24 cellular contexts compared by ENCODE assay signal in genomic region chr10:88592425-88592824, GRCh38. TPM values are rescaled to one million over a fixed set of nuclear protein-coding genes. Genes with fewer than 3 reads are reported as not detected.
DNase-seq lines count a peak whose midpoint lies in the region; ATAC-seq and TF ChIP-seq lines count a peak whose summit lies in the region.
"Had no signal": no experiment of that assay in that cellular context is flagged by ENCODE, and none has a peak within 500 bp of the region (broad histone marks: within the 10 kb centered on the region; RNA-seq: fewer than 3 reads in every experiment).

No MANE protein-coding gene starts in this region.

- no peak for TF ChIP-seq CTCF in MCF 10A (IDR thresholded peaks at IDR 0.05; ENCODE audit: unreplicated experiment)
- TF ChIP-seq CTCF in breast epithelium (IDR thresholded peaks at IDR 0.05): no peak
- no peak for TF ChIP-seq CTCF in PC-9 (conservative IDR thresholded peaks at IDR 0.05)
- no peak for TF ChIP-seq CTCF in fibroblast of the aortic adventitia (IDR thresholded peaks at IDR 0.05; ENCODE audit: insufficient read depth, low read length)

- POLR2A ChIA-PET in MCF 10A (lab: Yijun Ruan, JAX) (interaction anchor here (1.1 kb wide), 1 partner anchor 398 kb away, joined by 4 read pairs; no protein-coding TSS in a partner anchor), PC-9 (lab: Charles Lee; ENCODE audit: unreplicated experiment) (no interaction called here)
- POLR2A ChIA-PET in activated CD4-positive, alpha-beta memory T cell treated with anti-CD3 and anti-CD28 coated beads for 36 hours (lab: Charles Lee): no interaction called here

- no peaks in the 10 kb centered on the region for H3K36me3 Mint-ChIP-seq in MCF 10A (ENCODE audit: insufficient read depth, unreplicated experiment)
- no peaks in the 10 kb centered on the region for H3K36me3 Mint-ChIP-seq in activated CD4-positive, alpha-beta memory T cell treated with anti-CD3 and anti-CD28 coated beads for 36 hours
- H3K36me3 Mint-ChIP-seq: CD8-positive, alpha-beta memory T cell; IgD-negative memory B cell had no signal

- no peaks in the 10 kb centered on the region for H3F3A ChIP-seq in PC-9 (ENCODE audit: insufficient read depth, low read depth)

- H3K4me3 ChIP-seq in breast epithelium (no peak overlapping the region), PC-9 (no peak overlapping the region), fibroblast of the aortic adventitia (ENCODE audit: low read depth, low read length) (no peak overlapping the region)
- H3K4me3 ChIP-seq: GM23338, MG63 had no signal

- intact Hi-C loops in MCF 10A (cut with micrococcal nuclease): no loop called here
- intact Hi-C loops in breast epithelium (cut with DNase I; ENCODE audit: low total_unique reads): no loop called here
- intact Hi-C loops in PC-9 (cut with micrococcal nuclease; ENCODE audit: unreplicated experiment): no loop called here
- intact Hi-C loops in activated CD4-positive, alpha-beta memory T cell treated with anti-CD3 and anti-CD28 coated beads for 36 hours (cut with micrococcal nuclease): no loop called here

- H3K4me1 ChIP-seq in breast epithelium: no peaks in the 10 kb centered on the region
- peaks cover 15% of the 10 kb centered on the region for H3K4me1 ChIP-seq in PC-9 (replicated peaks; ENCODE audit: insufficient read depth)

- no peaks in the 10 kb centered on the region for H3K27me3 Mint-ChIP-seq in MCF 10A (ENCODE audit: insufficient read depth, unreplicated experiment)
- H3K27me3 Mint-ChIP-seq in activated CD4-positive, alpha-beta memory T cell treated with anti-CD3 and anti-CD28 coated beads for 36 hours: no peaks in the 10 kb centered on the region
- H3K27me3 Mint-ChIP-seq: IgD-negative memory B cell had no signal

- no peaks in the 10 kb centered on the region for H4K20me1 ChIP-seq in PC-9 (ENCODE audit: insufficient read depth)

- H3K27ac ChIP-seq in breast epithelium (no peak overlapping the region), PC-9 (peak overlapping the region; percentile 16; the same call in 1 of the 2 replicates)
- H3K27ac ChIP-seq: 22Rv1 had no signal

- BruUV-seq in MCF 10A (replicated peaks; lab: Mats Ljungman, UMichigan) (no TSS peak), PC-9 (replicated peaks; lab: Mats Ljungman, UMichigan) (no TSS peak)

- CTCF ChIA-PET in MCF 10A (lab: Yijun Ruan, JAX) (no interaction called here), PC-9 (lab: Charles Lee) (no interaction called here)
- CTCF ChIA-PET in activated CD4-positive, alpha-beta memory T cell treated with anti-CD3 and anti-CD28 coated beads for 36 hours (lab: Charles Lee): interaction anchor here (3.1 kb wide), 1 partner anchor 10 kb away, joined by 13 read pairs; the partner anchor contains the start of gene RNLS

- H3K9me3 ChIP-seq in breast epithelium: no peaks in the 10 kb centered on the region
- H3K9me3 ChIP-seq in PC-9 (ENCODE audit: insufficient read depth, low read depth): no peaks in the 10 kb centered on the region
- H3K9me3 ChIP-seq: MG63 had no signal

- no peaks in the 10 kb centered on the region for H3K27me3 ChIP-seq in breast epithelium
- no peaks in the 10 kb centered on the region for H3K27me3 ChIP-seq in PC-9 (ENCODE audit: insufficient read depth, low read depth)
- H3K27me3 ChIP-seq: MG63 had no signal

- H3K4me1 Mint-ChIP-seq in MCF 10A (ENCODE audit: insufficient read depth, unreplicated experiment): no peaks in the 10 kb centered on the region
- no peaks in the 10 kb centered on the region for H3K4me1 Mint-ChIP-seq in activated CD4-positive, alpha-beta memory T cell treated with anti-CD3 and anti-CD28 coated beads for 36 hours (ENCODE audit: low read depth)
- H3K4me1 Mint-ChIP-seq: CD8-positive, alpha-beta memory T cell; GM23338; IgD-negative memory B cell had no signal

- no peak overlapping the region for H2AFZ ChIP-seq in PC-9
- H2AFZ ChIP-seq: GM23338 had no signal

- DNase-seq in MCF 10A (ENCODE audit: unreplicated experiment) (peak; percentile 5), breast epithelium (ENCODE audit: low spot score in 2 of 2) (no peak), PC-9 (peak in 1 of 2 experiments; percentile 67), fibroblast of the aortic adventitia (ENCODE audit: low read depth) (peak; percentile 2), NCI-H69 (lab: John Stamatoyannopoulos, UW) (no peak), MV-4-11 (lab: John Stamatoyannopoulos, UW) (no peak)
- DNase-seq in activated CD4-positive, alpha-beta memory T cell treated with anti-CD3 and anti-CD28 coated beads for 36 hours: no peak
- DNase-seq: AML-193; C1 segment of cervical spinal cord; Calu3; CD8-positive, alpha-beta memory T cell; HCEC 1CT; MG63; NCI-H1048; NCI-H1417 treated with DMSO at 0.1 percent for 48 hours; NCI-H187 treated with DMSO at 0.1 percent for 48 hours; NCI-H2107; NCI-H510A; NCI-H748 treated with DMSO at 0.1 percent for 48 hours had no signal

- no peak overlapping the region for H3K4me2 ChIP-seq in PC-9
- H3K4me2 ChIP-seq: GM23338 had no signal

- no peaks in the 10 kb centered on the region for H3K79me2 ChIP-seq in PC-9 (ENCODE audit: low read depth)

- H3K9me2 ChIP-seq in PC-9 (ENCODE audit: insufficient read depth): no peaks in the 10 kb centered on the region

- H3K36me3 ChIP-seq in breast epithelium (no peaks in the 10 kb centered on the region), PC-9 (ENCODE audit: low read depth) (no peaks in the 10 kb centered on the region)
- H3K36me3 ChIP-seq: MG63 had no signal

- H3K9me3 Mint-ChIP-seq in MCF 10A (ENCODE audit: unreplicated experiment): no peaks in the 10 kb centered on the region
- no peaks in the 10 kb centered on the region for H3K9me3 Mint-ChIP-seq in activated CD4-positive, alpha-beta memory T cell treated with anti-CD3 and anti-CD28 coated beads for 36 hours
- H3K9me3 Mint-ChIP-seq: CD8-positive, alpha-beta memory T cell; GM23338; IgD-negative memory B cell had no signal

- H3K4me3 Mint-ChIP-seq in MCF 10A (ENCODE audit: unreplicated experiment): no peak overlapping the region
- H3K4me3 Mint-ChIP-seq in activated CD4-positive, alpha-beta memory T cell treated with anti-CD3 and anti-CD28 coated beads for 36 hours: no peak overlapping the region
- H3K4me3 Mint-ChIP-seq: CD8-positive, alpha-beta memory T cell; GM23338; IgD-negative memory B cell had no signal

- TF ChIP-seq POLR2A in breast epithelium (IDR thresholded peaks at IDR 0.05): no peak

- ATAC-seq in HG03039 (IDR thresholded peaks at IDR 0.05; ENCODE audit: unreplicated experiment): no peak
- ATAC-seq: GM23338, SK-N-SH treated with all-trans-retinoic acid at 6 μM for 48 hours had no signal

- no peak overlapping the region for H3K27ac Mint-ChIP-seq in MCF 10A (ENCODE audit: low read depth, unreplicated experiment)
- no peak overlapping the region for H3K27ac Mint-ChIP-seq in activated CD4-positive, alpha-beta memory T cell treated with anti-CD3 and anti-CD28 coated beads for 36 hours
- H3K27ac Mint-ChIP-seq: CD8-positive, alpha-beta memory T cell; GM23338; IgD-negative memory B cell had no signal

RNA-seq across cellular contexts. Expression of gene LIPJ, which starts 5.9 kb away (rescaled TPM):
- not detected in 2 replicates for total RNA-seq in MCF 10A (2022)
- total RNA-seq in breast epithelium: 1 to 10 TPM in 1 of 3 donors, under 1 TPM in 2; 0.32 to 2.5 (median 0.33) TPM
- not detected in 2 replicates for total RNA-seq in PC-9 (2021)
- 0.09 TPM in 1 of 2 replicates, not detected in the other for total RNA-seq in fibroblast of the aortic adventitia (ENCODE audit: low replicate concordance)
- total RNA-seq in activated CD4-positive, alpha-beta memory T cell treated with anti-CD3 and anti-CD28 coated beads for 36 hours: not detected
- total RNA-seq: Calu3 had no signal

RNA-seq across cellular contexts. Expression of gene RNLS, which starts 9.3 kb away (rescaled TPM):
- total RNA-seq in MCF 10A (2022) (not detected in 2 replicates), breast epithelium (10 to 100 TPM; 27.9 to 32.1 (median 29.1) TPM), PC-9 (2021) (not detected in 2 replicates), fibroblast of the aortic adventitia (ENCODE audit: low replicate concordance) (7.0 and 16.8 TPM in 2 replicates)
- 1 to 10 TPM; 4.0 to 4.7 TPM for total RNA-seq in activated CD4-positive, alpha-beta memory T cell treated with anti-CD3 and anti-CD28 coated beads for 36 hours

Comparison
In these comparisons a context has a peak if more than half of its experiments do, and no peak if none do; other contexts are left out.
1. DNase-seq: peak in MCF 10A (single experiment) and fibroblast of the aortic adventitia (single experiment); none in breast epithelium (0 of 2), activated CD4-positive, alpha-beta memory T cell treated with anti-CD3 and anti-CD28 coated beads for 36 hours (single experiment), NCI-H69 (single experiment) and MV-4-11 (single experiment).